Comparison of ENCODE assay signal across 1 cellular context in genomic region chr1:113860891-113861290, GRCh38.
TF ChIP-seq lines count a peak whose summit lies in the region.

No MANE protein-coding gene starts in this region.

TF ChIP-seq in endothelial cell of umbilical vein, 7 proteins besides CTCF, POLR2A, EP300 and RAD21:
- TF ChIP-seq JUN (IDR thresholded peaks at IDR 0.05; ENCODE audit: borderline replicate concordance, insufficient read depth, insufficient read length, low read depth) = peak; percentile 64
- TF ChIP-seq POLR2AphosphoS5 (IDR thresholded peaks at IDR 0.05; ENCODE audit: insufficient read depth, low read depth, low read length) = peak; percentile 30
- TF ChIP-seq MYC (IDR thresholded peaks at IDR 0.05; ENCODE audit: low read depth, low read length) = no peak
- peak; percentile 48 for TF ChIP-seq GATA2 (IDR thresholded peaks at IDR 0.05; ENCODE audit: insufficient read depth, insufficient read length, low read depth, low read length)
- TF ChIP-seq FOS (IDR thresholded peaks at IDR 0.05; ENCODE audit: borderline replicate concordance, insufficient read depth, low read length) = peak; percentile 54
- TF ChIP-seq, protein P1, sequence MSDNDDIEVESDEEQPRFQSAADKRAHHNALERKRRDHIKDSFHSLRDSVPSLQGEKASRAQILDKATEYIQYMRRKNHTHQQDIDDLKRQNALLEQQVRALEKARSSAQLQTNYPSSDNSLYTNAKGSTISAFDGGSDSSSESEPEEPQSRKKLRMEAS (IDR thresholded peaks at IDR 0.05; ENCODE audit: insufficient read depth, insufficient read length) = no peak
- TF ChIP-seq EZH2 (IDR thresholded peaks at IDR 0.05; ENCODE audit: borderline replicate concordance, low read depth, low read length, severe bottlenecking) = no peak
